1 cellular context compared by ENCODE assay signal in the genomic region with DNA sequence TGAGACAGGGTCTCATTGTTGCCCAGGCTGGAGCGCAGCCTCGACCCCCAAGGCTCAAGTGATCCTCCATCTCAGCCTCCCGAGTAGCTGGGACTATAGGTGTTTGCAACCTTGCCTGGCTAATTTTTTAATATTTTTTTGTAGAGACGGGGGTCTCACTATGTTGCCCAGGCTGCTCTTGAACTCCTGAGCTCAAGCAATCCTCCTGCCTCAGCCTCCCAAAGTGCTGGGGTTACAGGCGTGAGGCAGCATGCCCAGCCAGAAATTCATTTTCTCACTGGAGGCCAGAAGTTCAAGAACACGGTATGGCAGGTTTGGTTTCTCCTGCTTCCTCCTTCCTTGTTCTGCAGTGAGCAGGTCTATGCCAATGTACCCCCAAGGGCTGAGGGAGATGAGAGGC.
TF ChIP-seq lines count a peak whose summit lies in the region.

No MANE protein-coding gene starts in this region.

TF ChIP-seq in K562, 482 proteins besides CTCF, POLR2A, EP300 and RAD21:
- TF ChIP-seq ELF4 (CRISPR knock-in tag; IDR thresholded peaks at IDR 0.05) (0 out of 2 replicates have a peak, but pooled peaks have one; percentile 44), ZNF583 (CRISPR knock-in tag; IDR thresholded peaks at IDR 0.05) (0 out of 2 replicates have a peak, but pooled peaks have one; percentile 33), ZBTB5 (IDR thresholded peaks at IDR 0.05) (no peak), BCOR (IDR thresholded peaks at IDR 0.05) (peak; percentile 43; the same call in 1 of the 2 replicates), KDM1A (IDR thresholded peaks at IDR 0.05) (0 out of 4 replicates have a peak, but pooled peaks of 1 of the 2 experiments have one; percentile 23), NFRKB (IDR thresholded peaks at IDR 0.05; ENCODE audit: low read depth) (peak; percentile 5; the same call in 1 of the 2 replicates), EGR1 (conservative IDR thresholded peaks at IDR 0.05) (no peak), SMAD2 (IDR thresholded peaks at IDR 0.05; ENCODE audit: low read depth, low read length) (no peak), SPI1 (IDR thresholded peaks at IDR 0.05; ENCODE audit: borderline replicate concordance, low read depth, low read length) (no peak), NR2C1 (IDR thresholded peaks at IDR 0.05) (no peak), NR2C1 (tag; IDR thresholded peaks at IDR 0.05) (no peak), PHF21A (IDR thresholded peaks at IDR 0.05; ENCODE audit: borderline replicate concordance, low read depth) (no peak), ESRRB (CRISPR knock-in tag; IDR thresholded peaks at IDR 0.05; ENCODE audit: borderline replicate concordance) (no peak), MCM7 (IDR thresholded peaks at IDR 0.05) (no peak), SMAD3 (CRISPR knock-in tag; conservative IDR thresholded peaks at IDR 0.05) (no peak), ZNF239 (CRISPR knock-in tag; IDR thresholded peaks at IDR 0.05) (no peak), CXXC5 (CRISPR knock-in tag; IDR thresholded peaks at IDR 0.05) (no peak; the same call in 1 of the 2 replicates), ZNF121 (CRISPR knock-in tag; conservative IDR thresholded peaks at IDR 0.05) (peak; percentile 90), ARHGAP35 (IDR thresholded peaks at IDR 0.05; ENCODE audit: partially characterized antibody) (no peak), TCF15 (CRISPR knock-in tag; IDR thresholded peaks at IDR 0.05) (0 out of 2 replicates have a peak, but pooled peaks have one; percentile 8), ZNF124 (CRISPR knock-in tag; IDR thresholded peaks at IDR 0.05) (no peak), CSDE1 (IDR thresholded peaks at IDR 0.05) (no peak), CBFB (CRISPR knock-in tag; IDR thresholded peaks at IDR 0.05) (no peak), LEF1 (IDR thresholded peaks at IDR 0.05) (no peak), THRAP3 (IDR thresholded peaks at IDR 0.05; ENCODE audit: borderline replicate concordance) (no peak), USF2 (CRISPR knock-in tag; IDR thresholded peaks at IDR 0.05) (no peak), ZNF224 (CRISPR knock-in tag; IDR thresholded peaks at IDR 0.05) (no peak)
- TF ChIP-seq, protein P1, sequence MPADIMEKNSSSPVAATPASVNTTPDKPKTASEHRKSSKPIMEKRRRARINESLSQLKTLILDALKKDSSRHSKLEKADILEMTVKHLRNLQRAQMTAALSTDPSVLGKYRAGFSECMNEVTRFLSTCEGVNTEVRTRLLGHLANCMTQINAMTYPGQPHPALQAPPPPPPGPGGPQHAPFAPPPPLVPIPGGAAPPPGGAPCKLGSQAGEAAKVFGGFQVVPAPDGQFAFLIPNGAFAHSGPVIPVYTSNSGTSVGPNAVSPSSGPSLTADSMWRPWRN (IDR thresholded peaks at IDR 0.05; ENCODE audit: low read depth), result no peak
- TF ChIP-seq, protein P2, sequence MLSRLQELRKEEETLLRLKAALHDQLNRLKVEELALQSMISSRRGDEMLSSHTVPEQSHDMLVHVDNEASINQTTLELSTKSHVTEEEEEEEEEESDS (CRISPR knock-in tag; IDR thresholded peaks at IDR 0.05), result no peak
- TF ChIP-seq, protein P3, sequence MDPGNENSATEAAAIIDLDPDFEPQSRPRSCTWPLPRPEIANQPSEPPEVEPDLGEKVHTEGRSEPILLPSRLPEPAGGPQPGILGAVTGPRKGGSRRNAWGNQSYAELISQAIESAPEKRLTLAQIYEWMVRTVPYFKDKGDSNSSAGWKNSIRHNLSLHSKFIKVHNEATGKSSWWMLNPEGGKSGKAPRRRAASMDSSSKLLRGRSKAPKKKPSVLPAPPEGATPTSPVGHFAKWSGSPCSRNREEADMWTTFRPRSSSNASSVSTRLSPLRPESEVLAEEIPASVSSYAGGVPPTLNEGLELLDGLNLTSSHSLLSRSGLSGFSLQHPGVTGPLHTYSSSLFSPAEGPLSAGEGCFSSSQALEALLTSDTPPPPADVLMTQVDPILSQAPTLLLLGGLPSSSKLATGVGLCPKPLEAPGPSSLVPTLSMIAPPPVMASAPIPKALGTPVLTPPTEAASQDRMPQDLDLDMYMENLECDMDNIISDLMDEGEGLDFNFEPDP (CRISPR knock-in tag; IDR thresholded peaks at IDR 0.05), result no peak
- TF ChIP-seq, protein P4, sequence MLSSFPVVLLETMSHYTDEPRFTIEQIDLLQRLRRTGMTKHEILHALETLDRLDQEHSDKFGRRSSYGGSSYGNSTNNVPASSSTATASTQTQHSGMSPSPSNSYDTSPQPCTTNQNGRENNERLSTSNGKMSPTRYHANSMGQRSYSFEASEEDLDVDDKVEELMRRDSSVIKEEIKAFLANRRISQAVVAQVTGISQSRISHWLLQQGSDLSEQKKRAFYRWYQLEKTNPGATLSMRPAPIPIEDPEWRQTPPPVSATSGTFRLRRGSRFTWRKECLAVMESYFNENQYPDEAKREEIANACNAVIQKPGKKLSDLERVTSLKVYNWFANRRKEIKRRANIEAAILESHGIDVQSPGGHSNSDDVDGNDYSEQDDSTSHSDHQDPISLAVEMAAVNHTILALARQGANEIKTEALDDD (IDR thresholded peaks at IDR 0.05), result no peak
- TF ChIP-seq, protein P5, sequence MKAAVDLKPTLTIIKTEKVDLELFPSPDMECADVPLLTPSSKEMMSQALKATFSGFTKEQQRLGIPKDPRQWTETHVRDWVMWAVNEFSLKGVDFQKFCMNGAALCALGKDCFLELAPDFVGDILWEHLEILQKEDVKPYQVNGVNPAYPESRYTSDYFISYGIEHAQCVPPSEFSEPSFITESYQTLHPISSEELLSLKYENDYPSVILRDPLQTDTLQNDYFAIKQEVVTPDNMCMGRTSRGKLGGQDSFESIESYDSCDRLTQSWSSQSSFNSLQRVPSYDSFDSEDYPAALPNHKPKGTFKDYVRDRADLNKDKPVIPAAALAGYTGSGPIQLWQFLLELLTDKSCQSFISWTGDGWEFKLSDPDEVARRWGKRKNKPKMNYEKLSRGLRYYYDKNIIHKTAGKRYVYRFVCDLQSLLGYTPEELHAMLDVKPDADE (conservative IDR thresholded peaks at IDR 0.05; ENCODE audit: control insufficient read depth, low read depth, low read length), result no peak
- TF ChIP-seq, protein P6, sequence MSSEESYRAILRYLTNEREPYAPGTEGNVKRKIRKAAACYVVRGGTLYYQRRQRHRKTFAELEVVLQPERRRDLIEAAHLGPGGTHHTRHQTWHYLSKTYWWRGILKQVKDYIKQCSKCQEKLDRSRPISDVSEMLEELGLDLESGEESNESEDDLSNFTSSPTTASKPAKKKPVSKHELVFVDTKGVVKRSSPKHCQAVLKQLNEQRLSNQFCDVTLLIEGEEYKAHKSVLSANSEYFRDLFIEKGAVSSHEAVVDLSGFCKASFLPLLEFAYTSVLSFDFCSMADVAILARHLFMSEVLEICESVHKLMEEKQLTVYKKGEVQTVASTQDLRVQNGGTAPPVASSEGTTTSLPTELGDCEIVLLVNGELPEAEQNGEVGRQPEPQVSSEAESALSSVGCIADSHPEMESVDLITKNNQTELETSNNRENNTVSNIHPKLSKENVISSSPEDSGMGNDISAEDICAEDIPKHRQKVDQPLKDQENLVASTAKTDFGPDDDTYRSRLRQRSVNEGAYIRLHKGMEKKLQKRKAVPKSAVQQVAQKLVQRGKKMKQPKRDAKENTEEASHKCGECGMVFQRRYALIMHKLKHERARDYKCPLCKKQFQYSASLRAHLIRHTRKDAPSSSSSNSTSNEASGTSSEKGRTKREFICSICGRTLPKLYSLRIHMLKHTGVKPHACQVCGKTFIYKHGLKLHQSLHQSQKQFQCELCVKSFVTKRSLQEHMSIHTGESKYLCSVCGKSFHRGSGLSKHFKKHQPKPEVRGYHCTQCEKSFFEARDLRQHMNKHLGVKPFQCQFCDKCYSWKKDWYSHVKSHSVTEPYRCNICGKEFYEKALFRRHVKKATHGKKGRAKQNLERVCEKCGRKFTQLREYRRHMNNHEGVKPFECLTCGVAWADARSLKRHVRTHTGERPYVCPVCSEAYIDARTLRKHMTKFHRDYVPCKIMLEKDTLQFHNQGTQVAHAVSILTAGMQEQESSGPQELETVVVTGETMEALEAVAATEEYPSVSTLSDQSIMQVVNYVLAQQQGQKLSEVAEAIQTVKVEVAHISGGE (CRISPR knock-in tag; IDR thresholded peaks at IDR 0.05), result no peak
- TF ChIP-seq, protein P7, sequence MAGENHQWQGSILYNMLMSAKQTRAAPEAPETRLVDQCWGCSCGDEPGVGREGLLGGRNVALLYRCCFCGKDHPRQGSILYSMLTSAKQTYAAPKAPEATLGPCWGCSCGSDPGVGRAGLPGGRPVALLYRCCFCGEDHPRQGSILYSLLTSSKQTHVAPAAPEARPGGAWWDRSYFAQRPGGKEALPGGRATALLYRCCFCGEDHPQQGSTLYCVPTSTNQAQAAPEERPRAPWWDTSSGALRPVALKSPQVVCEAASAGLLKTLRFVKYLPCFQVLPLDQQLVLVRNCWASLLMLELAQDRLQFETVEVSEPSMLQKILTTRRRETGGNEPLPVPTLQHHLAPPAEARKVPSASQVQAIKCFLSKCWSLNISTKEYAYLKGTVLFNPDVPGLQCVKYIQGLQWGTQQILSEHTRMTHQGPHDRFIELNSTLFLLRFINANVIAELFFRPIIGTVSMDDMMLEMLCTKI (IDR thresholded peaks at IDR 0.05; ENCODE audit: partially characterized antibody), result no peak
- TF ChIP-seq, protein P8, sequence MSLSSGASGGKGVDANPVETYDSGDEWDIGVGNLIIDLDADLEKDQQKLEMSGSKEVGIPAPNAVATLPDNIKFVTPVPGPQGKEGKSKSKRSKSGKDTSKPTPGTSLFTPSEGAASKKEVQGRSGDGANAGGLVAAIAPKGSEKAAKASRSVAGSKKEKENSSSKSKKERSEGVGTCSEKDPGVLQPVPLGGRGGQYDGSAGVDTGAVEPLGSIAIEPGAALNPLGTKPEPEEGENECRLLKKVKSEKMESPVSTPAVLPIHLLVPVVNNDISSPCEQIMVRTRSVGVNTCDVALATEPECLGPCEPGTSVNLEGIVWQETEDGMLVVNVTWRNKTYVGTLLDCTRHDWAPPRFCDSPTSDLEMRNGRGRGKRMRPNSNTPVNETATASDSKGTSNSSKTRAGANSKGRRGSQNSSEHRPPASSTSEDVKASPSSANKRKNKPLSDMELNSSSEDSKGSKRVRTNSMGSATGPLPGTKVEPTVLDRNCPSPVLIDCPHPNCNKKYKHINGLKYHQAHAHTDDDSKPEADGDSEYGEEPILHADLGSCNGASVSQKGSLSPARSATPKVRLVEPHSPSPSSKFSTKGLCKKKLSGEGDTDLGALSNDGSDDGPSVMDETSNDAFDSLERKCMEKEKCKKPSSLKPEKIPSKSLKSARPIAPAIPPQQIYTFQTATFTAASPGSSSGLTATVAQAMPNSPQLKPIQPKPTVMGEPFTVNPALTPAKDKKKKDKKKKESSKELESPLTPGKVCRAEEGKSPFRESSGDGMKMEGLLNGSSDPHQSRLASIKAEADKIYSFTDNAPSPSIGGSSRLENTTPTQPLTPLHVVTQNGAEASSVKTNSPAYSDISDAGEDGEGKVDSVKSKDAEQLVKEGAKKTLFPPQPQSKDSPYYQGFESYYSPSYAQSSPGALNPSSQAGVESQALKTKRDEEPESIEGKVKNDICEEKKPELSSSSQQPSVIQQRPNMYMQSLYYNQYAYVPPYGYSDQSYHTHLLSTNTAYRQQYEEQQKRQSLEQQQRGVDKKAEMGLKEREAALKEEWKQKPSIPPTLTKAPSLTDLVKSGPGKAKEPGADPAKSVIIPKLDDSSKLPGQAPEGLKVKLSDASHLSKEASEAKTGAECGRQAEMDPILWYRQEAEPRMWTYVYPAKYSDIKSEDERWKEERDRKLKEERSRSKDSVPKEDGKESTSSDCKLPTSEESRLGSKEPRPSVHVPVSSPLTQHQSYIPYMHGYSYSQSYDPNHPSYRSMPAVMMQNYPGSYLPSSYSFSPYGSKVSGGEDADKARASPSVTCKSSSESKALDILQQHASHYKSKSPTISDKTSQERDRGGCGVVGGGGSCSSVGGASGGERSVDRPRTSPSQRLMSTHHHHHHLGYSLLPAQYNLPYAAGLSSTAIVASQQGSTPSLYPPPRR (CRISPR knock-in tag; IDR thresholded peaks at IDR 0.05; ENCODE audit: borderline replicate concordance), result no peak
- TF ChIP-seq, protein P9, sequence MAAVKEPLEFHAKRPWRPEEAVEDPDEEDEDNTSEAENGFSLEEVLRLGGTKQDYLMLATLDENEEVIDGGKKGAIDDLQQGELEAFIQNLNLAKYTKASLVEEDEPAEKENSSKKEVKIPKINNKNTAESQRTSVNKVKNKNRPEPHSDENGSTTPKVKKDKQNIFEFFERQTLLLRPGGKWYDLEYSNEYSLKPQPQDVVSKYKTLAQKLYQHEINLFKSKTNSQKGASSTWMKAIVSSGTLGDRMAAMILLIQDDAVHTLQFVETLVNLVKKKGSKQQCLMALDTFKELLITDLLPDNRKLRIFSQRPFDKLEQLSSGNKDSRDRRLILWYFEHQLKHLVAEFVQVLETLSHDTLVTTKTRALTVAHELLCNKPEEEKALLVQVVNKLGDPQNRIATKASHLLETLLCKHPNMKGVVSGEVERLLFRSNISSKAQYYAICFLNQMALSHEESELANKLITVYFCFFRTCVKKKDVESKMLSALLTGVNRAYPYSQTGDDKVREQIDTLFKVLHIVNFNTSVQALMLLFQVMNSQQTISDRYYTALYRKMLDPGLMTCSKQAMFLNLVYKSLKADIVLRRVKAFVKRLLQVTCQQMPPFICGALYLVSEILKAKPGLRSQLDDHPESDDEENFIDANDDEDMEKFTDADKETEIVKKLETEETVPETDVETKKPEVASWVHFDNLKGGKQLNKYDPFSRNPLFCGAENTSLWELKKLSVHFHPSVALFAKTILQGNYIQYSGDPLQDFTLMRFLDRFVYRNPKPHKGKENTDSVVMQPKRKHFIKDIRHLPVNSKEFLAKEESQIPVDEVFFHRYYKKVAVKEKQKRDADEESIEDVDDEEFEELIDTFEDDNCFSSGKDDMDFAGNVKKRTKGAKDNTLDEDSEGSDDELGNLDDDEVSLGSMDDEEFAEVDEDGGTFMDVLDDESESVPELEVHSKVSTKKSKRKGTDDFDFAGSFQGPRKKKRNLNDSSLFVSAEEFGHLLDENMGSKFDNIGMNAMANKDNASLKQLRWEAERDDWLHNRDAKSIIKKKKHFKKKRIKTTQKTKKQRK (IDR thresholded peaks at IDR 0.05; ENCODE audit: borderline replicate concordance, low read depth, low read length), result no peak
